In genomic region chr12:132597333-132598283, GRCh38 we compare ENCODE assay signal across 8 cellular contexts. TPM values are rescaled to one million over a fixed set of nuclear protein-coding genes. Genes with fewer than 3 reads are reported as not detected.
DNase-seq lines count a peak whose midpoint lies in the region; ATAC-seq and TF ChIP-seq lines count a peak whose summit lies in the region.

No MANE protein-coding gene starts in this region.

- peak overlapping the region; percentile 77 for H3K4me3 Mint-ChIP-seq in activated CD4-positive, alpha-beta T cell treated with anti-CD3 and anti-CD28 coated beads, Interleukin-2, amount 10 ng/mL, durations not matched to agents 7 days and 5 days
- H3K4me3 Mint-ChIP-seq in effector memory CD8-positive, alpha-beta T cell: peak overlapping the region; percentile 71 to 88
- peak overlapping the region; percentile 69 for H3K4me3 Mint-ChIP-seq in neural crest cell

- no peak for TF ChIP-seq CTCF in PC-3 (conservative IDR thresholded peaks at IDR 0.05; ENCODE audit: low read depth, low read length)
- TF ChIP-seq CTCF in neural crest cell (conservative IDR thresholded peaks at IDR 0.05): no peak

- peak overlapping the region; percentile 69 for H3K4me3 ChIP-seq in PC-3 (ENCODE audit: low read length)

- no peak overlapping the region for H3K9ac ChIP-seq in PC-3 (ENCODE audit: low read length)

- no peak overlapping the region for H3K27ac ChIP-seq in PC-3 (ENCODE audit: low read length)

- peak overlapping the region; percentile 84 for H3K4me2 ChIP-seq in PC-3 (ENCODE audit: low read length)

- CTCF ChIA-PET in activated CD4-positive, alpha-beta T cell treated with anti-CD3 and anti-CD28 coated beads, Interleukin-2, amount 10 ng/mL, durations not matched to agents 7 days and 5 days (lab: Charles Lee): no interaction called here
- CTCF ChIA-PET in PC-3 (lab: Charles Lee): no interaction called here

- H3F3A ChIP-seq in PC-3 (ENCODE audit: low read length, unreplicated experiment): no peaks in the 10 kb centered on the region

- BruUV-seq in PC-3 (replicated peaks; lab: Mats Ljungman, UMichigan): no TSS peak

- H3K27me3 Mint-ChIP-seq in activated CD4-positive, alpha-beta T cell treated with anti-CD3 and anti-CD28 coated beads, Interleukin-2, amount 10 ng/mL, durations not matched to agents 7 days and 5 days: peaks cover 34% of the 10 kb centered on the region
- H3K27me3 Mint-ChIP-seq in effector memory CD8-positive, alpha-beta T cell: peaks cover 35 to 59% of the 10 kb centered on the region in 2 donors
- peaks cover 43% of the 10 kb centered on the region for H3K27me3 Mint-ChIP-seq in neural crest cell (ENCODE audit: low read depth)

- H3K27ac Mint-ChIP-seq in activated CD4-positive, alpha-beta T cell treated with anti-CD3 and anti-CD28 coated beads, Interleukin-2, amount 10 ng/mL, durations not matched to agents 7 days and 5 days: peak overlapping the region; percentile 67
- peak overlapping the region in 1 of 2 donors; percentile 11 for H3K27ac Mint-ChIP-seq in effector memory CD8-positive, alpha-beta T cell
- no peak overlapping the region for H3K27ac Mint-ChIP-seq in neural crest cell (ENCODE audit: unreplicated experiment)

- POLR2A ChIA-PET in activated CD4-positive, alpha-beta T cell treated with anti-CD3 and anti-CD28 coated beads, Interleukin-2, amount 10 ng/mL, durations not matched to agents 7 days and 5 days (lab: Charles Lee): no interaction called here
- POLR2A ChIA-PET in PC-3 (lab: Charles Lee; ENCODE audit: unreplicated experiment): no interaction called here

- no peaks in the 10 kb centered on the region for H3K36me3 Mint-ChIP-seq in activated CD4-positive, alpha-beta T cell treated with anti-CD3 and anti-CD28 coated beads, Interleukin-2, amount 10 ng/mL, durations not matched to agents 7 days and 5 days (ENCODE audit: low read depth)
- peaks cover 19% of the 10 kb centered on the region for H3K36me3 Mint-ChIP-seq in effector memory CD8-positive, alpha-beta T cell (ENCODE audit: insufficient read depth)
- H3K36me3 Mint-ChIP-seq in neural crest cell (ENCODE audit: low read depth): no peaks in the 10 kb centered on the region

- H3K79me2 ChIP-seq in PC-3 (ENCODE audit: low read length): no peaks in the 10 kb centered on the region

- ATAC-seq in PC-3 (no peak), GM21367 (IDR thresholded peaks at IDR 0.05; ENCODE audit: unreplicated experiment) (no peak), GM21825 (IDR thresholded peaks at IDR 0.05; ENCODE audit: unreplicated experiment) (no peak)
- no peak for ATAC-seq in effector memory CD8-positive, alpha-beta T cell (replicated peaks)

- DNase-seq in activated CD4-positive, alpha-beta T cell treated with anti-CD3 and anti-CD28 coated beads, Interleukin-2, amount 10 ng/mL, durations not matched to agents 7 days and 5 days: peak; percentile 26
- DNase-seq in activated CD4-positive, alpha-beta T cell treated with anti-CD3 and anti-CD28 coated beads for 1 hour: no peak
- DNase-seq in PC-3 (peak; percentile 49), neural crest cell (ENCODE audit: low read depth, low spot score) (peak; percentile 59), putamen (ENCODE audit: low spot score) (no peak)
- peak in 1 of 3 experiments; percentile 8 for DNase-seq in effector memory CD8-positive, alpha-beta T cell

- H3K27me3 ChIP-seq in PC-3 (ENCODE audit: low read length): 0 out of 2 replicates have a peak, but pooled peaks cover under 1% of the 10 kb centered on the region

- H3K4me1 Mint-ChIP-seq in activated CD4-positive, alpha-beta T cell treated with anti-CD3 and anti-CD28 coated beads, Interleukin-2, amount 10 ng/mL, durations not matched to agents 7 days and 5 days: peaks cover 24% of the 10 kb centered on the region
- H3K4me1 Mint-ChIP-seq in effector memory CD8-positive, alpha-beta T cell (ENCODE audit: low read depth in 2 of 2): peaks cover 20 to 21% of the 10 kb centered on the region in 2 donors
- H3K4me1 Mint-ChIP-seq in neural crest cell: peaks cover 38% of the 10 kb centered on the region

- peak overlapping the region; percentile 44 for H2AFZ ChIP-seq in PC-3 (ENCODE audit: low read length)

- intact Hi-C loops in PC-3 (cut with micrococcal nuclease): loop anchor here (10.0 kb wide), 1 partner anchor 73 kb away; no protein-coding TSS in a partner anchor

- H4K20me1 ChIP-seq in PC-3 (ENCODE audit: low read length): no peaks in the 10 kb centered on the region

- peaks cover 19% of the 10 kb centered on the region for H3K4me1 ChIP-seq in PC-3 (ENCODE audit: insufficient read depth, low read length)

- H3K9me2 ChIP-seq in PC-3 (replicated peaks; ENCODE audit: low read length): no peaks in the 10 kb centered on the region

- H3K9me3 ChIP-seq in PC-3 (ENCODE audit: low read length): no peaks in the 10 kb centered on the region

- H3K36me3 ChIP-seq in PC-3 (ENCODE audit: low read depth, low read length): no peaks in the 10 kb centered on the region

- H3K9me3 Mint-ChIP-seq in activated CD4-positive, alpha-beta T cell treated with anti-CD3 and anti-CD28 coated beads, Interleukin-2, amount 10 ng/mL, durations not matched to agents 7 days and 5 days: no peaks in the 10 kb centered on the region
- no peaks in the 10 kb centered on the region for H3K9me3 Mint-ChIP-seq in effector memory CD8-positive, alpha-beta T cell
- H3K9me3 Mint-ChIP-seq in neural crest cell: no peaks in the 10 kb centered on the region

RNA-seq across cellular contexts. Expression of gene LRCOL1, which starts 12.8 kb away (rescaled TPM):
- total RNA-seq in activated CD4-positive, alpha-beta T cell treated with anti-CD3 and anti-CD28 coated beads, Interleukin-2, amount 10 ng/mL, durations not matched to agents 7 days and 5 days: not detected
- not detected in 2 replicates for total RNA-seq in PC-3 (2014; rRNA removed)
- total RNA-seq in neural crest cell: 0.93 and 1.7 TPM in 2 replicates

RNA-seq across cellular contexts. Expression of gene P2RX2, which starts 21.0 kb away (rescaled TPM):
- total RNA-seq in activated CD4-positive, alpha-beta T cell treated with anti-CD3 and anti-CD28 coated beads, Interleukin-2, amount 10 ng/mL, durations not matched to agents 7 days and 5 days: not detected
- total RNA-seq in PC-3 (2014; rRNA removed): not detected in 2 replicates
- not detected in 2 replicates for total RNA-seq in neural crest cell

Comparison
In these comparisons a context has a peak if more than half of its experiments do, and no peak if none do; other contexts are left out.
1. DNase-seq: peak in activated CD4-positive, alpha-beta T cell treated with anti-CD3 and anti-CD28 coated beads, Interleukin-2, amount 10 ng/mL, durations not matched to agents 7 days and 5 days (single experiment), PC-3 (single experiment) and neural crest cell (single experiment); none in activated CD4-positive, alpha-beta T cell treated with anti-CD3 and anti-CD28 coated beads for 1 hour (single experiment) and putamen (single experiment).
2. Peak in every context shown above with its lines, with median percentiles within 50 percentile points of each other: H3K4me3 Mint-ChIP-seq.